Comparison of ENCODE assay signal across 5 cellular contexts in the genomic region with DNA sequence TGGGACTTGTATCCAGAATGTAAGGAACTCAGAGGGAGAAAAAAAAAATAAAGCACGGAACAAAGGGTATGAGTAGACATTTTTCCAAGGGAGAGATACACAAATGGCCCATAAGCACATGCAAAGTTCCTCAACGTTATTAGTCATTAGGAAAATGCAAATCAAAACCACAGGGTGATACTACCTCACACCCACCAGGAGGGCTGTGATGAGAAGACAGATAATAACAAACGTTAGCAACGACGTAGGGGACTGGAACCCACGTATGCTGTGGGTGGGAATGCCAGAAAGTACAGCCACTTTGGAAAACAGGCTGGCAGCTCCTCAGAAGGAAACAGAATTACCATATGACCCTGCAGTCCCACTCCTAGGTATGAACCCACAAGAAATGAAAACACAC. TPM values are rescaled to one million over a fixed set of nuclear protein-coding genes. Genes with fewer than 3 reads are reported as not detected.
"Had no signal": no experiment of that assay in that cellular context is flagged by ENCODE, and none has a peak within 500 bp of the region (broad histone marks: within the 10 kb centered on the region; RNA-seq: fewer than 3 reads in every experiment).

No MANE protein-coding gene starts in this region.

RNA-seq across cellular contexts. Expression of gene CEMP1, which starts 41.5 kb away (rescaled TPM):
- total RNA-seq: aorta, chondrocyte, M059J, Right ventricle myocardium inferior, SK-MEL-5 had no signal
